Comparison of ENCODE assay signal across 33 cellular contexts in the genomic region with DNA sequence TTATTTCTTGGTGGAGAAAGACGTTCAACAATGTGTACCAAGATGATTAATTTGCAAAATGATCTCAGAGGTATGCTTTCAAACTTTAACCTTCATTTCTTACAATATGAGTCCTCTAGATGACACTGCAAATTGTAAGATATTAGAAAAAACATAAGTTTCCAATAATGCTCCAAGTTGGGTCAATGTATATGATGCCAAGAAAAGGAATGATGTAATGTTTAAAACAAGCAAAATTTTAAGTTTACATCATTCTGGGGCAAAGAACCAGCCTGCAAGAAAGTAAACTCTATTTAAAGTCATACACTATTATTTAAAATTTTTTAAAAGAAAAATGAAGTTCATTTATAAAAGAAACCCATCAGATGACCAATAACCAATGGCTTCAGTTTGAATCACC.
"Had no signal": no experiment of that assay in that cellular context is flagged by ENCODE, and none has a peak within 500 bp of the region (broad histone marks: within the 10 kb centered on the region; RNA-seq: fewer than 3 reads in every experiment).

No MANE protein-coding gene starts in this region.

- H3K27me3 ChIP-seq: MG63 had no signal

- H3K4me3 ChIP-seq: MG63 had no signal

- DNase-seq: Karpas-422, Kasumi-1, MG63, MM.1S, MV-4-11, NCI-H1048, NCI-H1092, NCI-H1092 treated with DMSO at 0.1 percent for 48 hours, NCI-H1105, NCI-H1105 treated with DMSO at 0.1 percent for 48 hours, NCI-H1417 treated with DMSO at 0.1 percent for 48 hours, NCI-H1436, NCI-H1436 treated with DMSO at 0.1 percent for 48 hours, NCI-H1694, NCI-H1694 treated with DMSO at 0.1 percent for 48 hours, NCI-H187, NCI-H187 treated with DMSO at 0.1 percent for 48 hours, NCI-H1930, NCI-H2029, NCI-H2029 treated with DMSO at 0.1 percent for 48 hours, NCI-H2081, NCI-H2081 treated with DMSO at 0.1 percent for 48 hours, NCI-H2107, NCI-H2171, NCI-H2171 treated with DMSO at 0.1 percent for 48 hours, NCI-H2227 treated with DMSO at 0.1 percent for 48 hours, NCI-H226, NCI-H345, NCI-H446, NCI-H446 treated with DMSO at 0.1 percent for 48 hours, NCI-H510A, NCI-H510A treated with DMSO at 0.1 percent for 48 hours, NCI-H524 had no signal

- H3K9me3 ChIP-seq: MG63 had no signal
